9 cellular contexts compared by ENCODE assay signal in the genomic region with DNA sequence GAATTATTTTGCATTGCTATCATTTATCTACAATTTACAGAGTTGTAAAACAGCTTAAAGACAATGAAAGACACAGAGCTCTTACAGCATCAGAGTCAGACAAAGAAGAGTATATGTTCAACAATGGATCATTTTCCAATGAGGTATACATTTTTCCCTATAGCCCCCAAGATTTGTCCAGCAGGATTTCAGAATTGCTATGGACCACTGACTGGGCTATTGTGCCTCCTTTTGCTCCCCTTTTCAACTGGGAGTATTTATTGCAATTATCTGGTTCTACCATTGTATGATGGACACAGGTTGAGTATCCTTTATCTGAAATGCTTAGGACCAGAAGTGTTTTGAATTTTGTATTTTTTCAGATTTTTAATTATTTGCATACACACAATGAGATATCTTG.
"Had no signal": no experiment of that assay in that cellular context is flagged by ENCODE, and none has a peak within 500 bp of the region (broad histone marks: within the 10 kb centered on the region; RNA-seq: fewer than 3 reads in every experiment).

No MANE protein-coding gene starts in this region.

- H3K36me3 ChIP-seq: HAP-1 had no signal

- FAIRE-seq: H1, H54 had no signal

- H3K4me2 ChIP-seq: GM23338 had no signal

- H3K27ac ChIP-seq: GM23248 had no signal

- DNase-seq: GOT3, H7, H9 had no signal

- H3K4me1 ChIP-seq: HAP-1 had no signal

- ATAC-seq: GM23338, HCT116 had no signal

- H2AFZ ChIP-seq: GM23248, GM23338 had no signal

- H3K9ac ChIP-seq: GM23248 had no signal

- H3K9me3 ChIP-seq: HAP-1 had no signal

- H3K4me3 ChIP-seq: GM23248, GM23338, HAP-1 had no signal
